24 cellular contexts compared by ENCODE assay signal in the genomic region with DNA sequence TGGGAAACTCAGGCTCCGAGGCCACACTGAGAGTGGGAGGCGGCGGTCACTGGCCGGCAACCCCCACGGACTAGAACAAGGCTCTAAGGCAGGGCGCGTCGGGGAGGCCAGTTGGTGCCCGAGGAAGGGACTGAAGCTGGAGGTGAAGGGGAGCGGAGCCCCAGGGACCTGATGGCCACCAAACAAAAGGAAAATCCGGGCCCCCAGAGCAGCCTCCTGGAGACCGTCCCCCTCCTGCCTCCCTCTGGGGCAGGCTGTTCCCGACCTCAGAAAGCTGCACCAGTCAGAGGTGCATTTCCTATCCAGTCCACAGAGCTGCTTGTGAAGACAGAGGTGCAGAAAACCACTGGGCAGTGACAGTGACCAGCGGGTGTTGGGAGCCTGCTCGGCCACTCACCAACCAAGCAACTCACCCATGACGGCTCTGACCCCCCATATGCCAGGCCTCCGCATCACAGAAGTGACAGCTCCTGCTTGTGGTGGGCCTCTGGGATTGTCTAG.
"Had no signal": no experiment of that assay in that cellular context is flagged by ENCODE, and none has a peak within 500 bp of the region (broad histone marks: within the 10 kb centered on the region; RNA-seq: fewer than 3 reads in every experiment).

No MANE protein-coding gene starts in this region.

- DNase-seq: activated CD4-positive, alpha-beta memory T cell treated with anti-CD3 and anti-CD28 coated beads, Interleukin-2, amount 10 ng/mL, durations not matched to agents 7 days and 5 days; activated CD4-positive, alpha-beta T cell treated with anti-CD3 and anti-CD28 coated beads, Interleukin-2, amount 10 ng/mL, durations not matched to agents 7 days and 5 days; activated CD4-positive, CD25-positive, alpha-beta regulatory T cell treated with anti-CD3 and anti-CD28 coated beads, Interleukin-2, amount 50 U/mL, for 72 hours; activated naive CD4-positive, alpha-beta T cell treated with anti-CD3 and anti-CD28 coated beads for 36 hours; activated naive CD8-positive, alpha-beta T cell treated with anti-CD3 and anti-CD28 coated beads for 36 hours; activated T-cell treated with anti-CD3 and anti-CD28 coated beads for 4 hours; activated T-cell treated with anti-CD3 and anti-CD28 coated beads, Interleukin-2, amount 50 U/mL, for 72 hours; adrenal gland; brain microvascular endothelial cell; caudate nucleus; hypothalamus; immature natural killer cell; left lung; mammary epithelial cell; small intestine; stimulated activated CD4-positive, alpha-beta T cell treated with anti-CD3 and anti-CD28 coated beads, Interleukin-1b, Interleukin-23, amount 100 ng/mL, for 48 hours; stimulated activated naive CD4-positive, alpha-beta T cell; T-helper 2 cell had no signal

- H3K4me3 Mint-ChIP-seq: activated CD4-positive, alpha-beta memory T cell treated with anti-CD3 and anti-CD28 coated beads, Interleukin-2, amount 10 ng/mL, durations not matched to agents 7 days and 5 days; activated CD4-positive, alpha-beta T cell treated with anti-CD3 and anti-CD28 coated beads, Interleukin-2, amount 10 ng/mL, durations not matched to agents 7 days and 5 days; activated naive CD4-positive, alpha-beta T cell treated with anti-CD3 and anti-CD28 coated beads for 36 hours; activated naive CD8-positive, alpha-beta T cell treated with anti-CD3 and anti-CD28 coated beads for 36 hours; activated T-cell treated with anti-CD3 and anti-CD28 coated beads, Interleukin-2, amount 50 U/mL, for 72 hours; immature natural killer cell; neural progenitor cell had no signal

- H3K4me1 Mint-ChIP-seq: activated CD4-positive, alpha-beta memory T cell treated with anti-CD3 and anti-CD28 coated beads, Interleukin-2, amount 10 ng/mL, durations not matched to agents 7 days and 5 days; activated CD4-positive, alpha-beta T cell treated with anti-CD3 and anti-CD28 coated beads, Interleukin-2, amount 10 ng/mL, durations not matched to agents 7 days and 5 days; activated naive CD8-positive, alpha-beta T cell treated with anti-CD3 and anti-CD28 coated beads for 36 hours; immature natural killer cell had no signal

- H3K27ac Mint-ChIP-seq: activated CD4-positive, alpha-beta memory T cell treated with anti-CD3 and anti-CD28 coated beads, Interleukin-2, amount 10 ng/mL, durations not matched to agents 7 days and 5 days; activated CD4-positive, alpha-beta T cell treated with anti-CD3 and anti-CD28 coated beads, Interleukin-2, amount 10 ng/mL, durations not matched to agents 7 days and 5 days; activated naive CD4-positive, alpha-beta T cell treated with anti-CD3 and anti-CD28 coated beads for 36 hours; activated naive CD8-positive, alpha-beta T cell treated with anti-CD3 and anti-CD28 coated beads for 36 hours; immature natural killer cell; neural progenitor cell had no signal

- H3K4me3 ChIP-seq: adrenal gland, gastroesophageal sphincter, left lung, neural progenitor cell, right lobe of liver, suprapubic skin, tibial artery had no signal

- H3K4me1 ChIP-seq: adrenal gland, neural progenitor cell, right lobe of liver had no signal

- H3K27ac ChIP-seq: adrenal gland, brain microvascular endothelial cell, gastroesophageal sphincter, left lung, neural progenitor cell, right lobe of liver, suprapubic skin, tibial artery had no signal

- H3K9me3 ChIP-seq: adrenal gland, gastroesophageal sphincter, left lung, right lobe of liver, suprapubic skin, tibial artery had no signal

- ATAC-seq: activated T-cell treated with anti-CD3 and anti-CD28 coated beads, Interleukin-2, amount 50 U/mL, for 72 hours; gastroesophageal sphincter; left lung; right lobe of liver; SK-N-SH treated with all-trans-retinoic acid at 6 μM for 48 hours had no signal

- H3K36me3 ChIP-seq: adrenal gland, brain microvascular endothelial cell, gastroesophageal sphincter, left lung, neural progenitor cell, right lobe of liver, suprapubic skin, tibial artery had no signal

- H3K9me3 Mint-ChIP-seq: activated CD4-positive, alpha-beta memory T cell treated with anti-CD3 and anti-CD28 coated beads, Interleukin-2, amount 10 ng/mL, durations not matched to agents 7 days and 5 days; activated CD4-positive, alpha-beta T cell treated with anti-CD3 and anti-CD28 coated beads, Interleukin-2, amount 10 ng/mL, durations not matched to agents 7 days and 5 days; activated naive CD4-positive, alpha-beta T cell treated with anti-CD3 and anti-CD28 coated beads for 36 hours; activated naive CD8-positive, alpha-beta T cell treated with anti-CD3 and anti-CD28 coated beads for 36 hours; activated T-cell treated with anti-CD3 and anti-CD28 coated beads, Interleukin-2, amount 50 U/mL, for 72 hours; immature natural killer cell; neural progenitor cell had no signal

- H3K27me3 ChIP-seq: adrenal gland, brain microvascular endothelial cell, neural progenitor cell, right lobe of liver had no signal

- H3K36me3 Mint-ChIP-seq: activated naive CD8-positive, alpha-beta T cell treated with anti-CD3 and anti-CD28 coated beads for 36 hours; immature natural killer cell; neural progenitor cell had no signal
